9 cellular contexts compared by ENCODE assay signal in the genomic region with DNA sequence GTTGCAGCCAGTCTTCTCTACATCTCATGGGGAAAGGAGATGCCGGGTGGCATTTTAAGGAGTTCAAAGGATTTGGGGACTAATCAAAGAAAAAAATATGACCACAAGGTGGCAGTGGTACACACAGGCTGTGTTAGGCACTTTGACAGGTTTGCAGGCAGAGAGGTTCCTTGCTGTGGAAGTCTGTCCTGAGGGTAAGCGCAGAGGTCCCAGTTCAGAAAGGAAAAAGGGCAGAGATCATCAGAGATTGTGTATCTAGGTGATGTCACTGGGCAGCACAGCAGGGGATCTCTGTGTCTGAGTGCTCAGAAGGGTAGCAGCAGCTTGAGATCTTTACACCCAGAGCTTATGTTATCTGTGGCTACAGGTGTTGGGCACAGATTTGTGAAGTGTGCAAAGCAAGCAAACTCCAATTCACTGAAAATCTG.
DNase-seq lines count a peak whose midpoint lies in the region; ATAC-seq and TF ChIP-seq lines count a peak whose summit lies in the region.
"Had no signal": no experiment of that assay in that cellular context is flagged by ENCODE, and none has a peak within 500 bp of the region (broad histone marks: within the 10 kb centered on the region; RNA-seq: fewer than 3 reads in every experiment).

No MANE protein-coding gene starts in this region.

- TF ChIP-seq CTCF in GM12873 (IDR thresholded peaks at IDR 0.05; ENCODE audit: insufficient read depth, low read depth, low read length, missing control alignments) (peak; percentile 67), astrocyte of the cerebellum (IDR thresholded peaks at IDR 0.05; ENCODE audit: low read depth, low read length, missing control alignments) (peak; percentile 71)

- H3K4me3 ChIP-seq in astrocyte of the cerebellum (ENCODE audit: low read depth, low read length) = no peak overlapping the region

- in situ Hi-C loops in astrocyte of the cerebellum (cut with HindIII; ENCODE audit: low sequenced_read_pairs) = no loop called here

- ATAC-seq in HG03175 (IDR thresholded peaks at IDR 0.05; ENCODE audit: unreplicated experiment) = peak; percentile 58
- no peak for ATAC-seq in GM18907 (IDR thresholded peaks at IDR 0.05; ENCODE audit: unreplicated experiment)

- DNase-seq in AML-193 (lab: John Stamatoyannopoulos, UW) (peak; percentile 12 to 16), NCI-H69 (lab: John Stamatoyannopoulos, UW) (peak; percentile 80), astrocyte of the cerebellum (ENCODE audit: low read depth) (peak; percentile 49), hippocampal formation (lab: John Stamatoyannopoulos, UW) (peak; percentile 12 to 69), superior temporal gyrus (ENCODE audit: extremely low spot score) (peak; percentile 91)
- DNase-seq: naive B cell had no signal

Comparison
In these comparisons a context has a peak if more than half of its experiments do, and no peak if none do; other contexts are left out.
1. DNase-seq: peak in every context shown above with its lines; median percentile 91 in superior temporal gyrus; 80 in NCI-H69; 49 in astrocyte of the cerebellum; 40 in hippocampal formation; 14 in AML-193.